Comparison of ENCODE assay signal across 8 cellular contexts in the genomic region with DNA sequence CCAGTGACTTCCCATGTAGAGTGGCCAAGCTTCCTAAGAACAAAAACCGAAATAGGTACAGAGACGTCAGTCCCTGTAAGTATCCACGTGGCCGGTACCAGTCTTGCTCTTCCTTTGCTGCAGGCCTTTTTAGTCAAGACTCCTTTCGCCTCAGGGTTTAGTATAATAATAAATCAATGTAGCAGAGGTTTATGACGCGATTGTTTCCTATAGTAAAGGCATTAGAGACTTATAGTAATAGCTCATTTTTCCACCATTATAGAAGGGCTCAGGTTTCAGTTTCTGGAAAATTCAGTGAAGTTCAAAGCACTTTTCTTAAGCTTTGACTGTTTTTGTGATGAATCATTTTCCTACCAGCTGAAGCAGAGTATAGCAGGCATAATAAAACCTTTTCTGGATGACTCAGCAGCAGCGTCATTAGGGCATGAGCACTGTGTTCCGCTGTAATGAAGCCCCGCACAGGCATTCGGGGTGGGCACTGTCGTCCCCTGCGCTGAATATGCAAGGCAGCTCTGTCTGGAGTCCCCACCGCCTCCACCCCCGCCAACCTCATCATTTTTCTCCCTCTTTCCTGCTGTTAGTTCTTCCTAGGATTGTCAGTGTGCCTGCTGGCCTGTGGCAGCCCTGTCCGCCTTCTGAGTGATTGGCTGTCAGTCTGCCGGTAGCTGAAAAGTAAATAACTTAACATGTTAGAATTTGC. TPM values are rescaled to one million over a fixed set of nuclear protein-coding genes. Genes with fewer than 3 reads are reported as not detected.
DNase-seq lines count a peak whose midpoint lies in the region; ATAC-seq lines count a peak whose summit lies in the region.

No MANE protein-coding gene starts in this region.

- DNase-seq in HCEC 1CT (peak; percentile 96), dermis blood vessel endothelial cell (peak; percentile 95), posterior cingulate gyrus (peak in 6 of 10 donors; percentile 46 to 91 (median 78)), SK-N-DZ (ENCODE audit: low spot score) (no peak)

- intact Hi-C loops in posterior cingulate gyrus (cut with DNase I), result no loop called here

- ATAC-seq in activated CD4-positive, CD25-positive, alpha-beta regulatory T cell treated with anti-CD3 and anti-CD28 coated beads, Interleukin-2, amount 50 U/mL, for 24 hours, result peak; percentile 91 to 95
- ATAC-seq in HG03280 (IDR thresholded peaks at IDR 0.05; ENCODE audit: unreplicated experiment), result no peak
- no peak for ATAC-seq in GM21367 (IDR thresholded peaks at IDR 0.05; ENCODE audit: unreplicated experiment)
- ATAC-seq in GM19395 (IDR thresholded peaks at IDR 0.05; ENCODE audit: unreplicated experiment), result no peak

RNA-seq across cellular contexts. Expression of a gene that starts 51.3 kb away (rescaled TPM):
- 28.8 and 42.1 TPM in 2 replicates for total RNA-seq in dermis blood vessel endothelial cell
- polyA plus RNA-seq in SK-N-DZ (2014; cell fraction: cytosol; rRNA removed), result 45.0 and 50.5 TPM in 2 replicates
- polyA plus RNA-seq in SK-N-DZ (2014; cell fraction: nucleus; rRNA removed), result 22.1 and 30.4 TPM in 2 replicates

Comparison
In these comparisons a context has a peak if more than half of its experiments do, and no peak if none do; other contexts are left out.
1. ATAC-seq: peak in activated CD4-positive, CD25-positive, alpha-beta regulatory T cell treated with anti-CD3 and anti-CD28 coated beads, Interleukin-2, amount 50 U/mL, for 24 hours (2 of 2); none in HG03280 (single experiment), GM21367 (single experiment) and GM19395 (single experiment).